Comparison of ENCODE assay signal across 13 cellular contexts in genomic region chr1:161576676-161577075, GRCh38. TPM values are rescaled to one million over a fixed set of nuclear protein-coding genes. Genes with fewer than 3 reads are reported as not detected.
"Had no signal": no experiment of that assay in that cellular context is flagged by ENCODE, and none has a peak within 500 bp of the region (broad histone marks: within the 10 kb centered on the region; RNA-seq: fewer than 3 reads in every experiment).

No MANE protein-coding gene starts in this region.

RNA-seq across cellular contexts. Expression of gene FCGR3A, which starts 27.1 kb away (rescaled TPM):
- total RNA-seq: activated CD4-positive, alpha-beta memory T cell treated with anti-CD3 and anti-CD28 coated beads for 36 hours; activated CD4-positive, alpha-beta T cell treated with anti-CD3 and anti-CD28 coated beads for 36 hours; activated CD4-positive, alpha-beta T cell treated with anti-CD3 and anti-CD28 coated beads, Interleukin-2, amount 10 ng/mL, durations not matched to agents 24 days and 14 days; activated CD8-positive, alpha-beta memory T cell treated with anti-CD3 and anti-CD28 coated beads for 36 hours; activated naive CD8-positive, alpha-beta T cell treated with anti-CD3 and anti-CD28 coated beads for 36 hours; activated T-helper 1 cell treated with anti-CD3 and anti-CD28 coated beads, Interleukin-12 subunit alpha, Interleukin-12 subunit beta, Interleukin-2, Interleukin-4 antibody, amounts not matched to agents 30 ng/mL and 10 ng/mL and 1 ng/mL, durations not matched to agents 14 hours and 24 hours and 36 hours; activated T-helper 2 cell treated with anti-CD3 and anti-CD28 coated beads, Interferon-gamma antibody, Interleukin-2, Interleukin-4, amounts not matched to agents 10 μg/mL and 5 μg/mL and 100 μg/mL, durations not matched to agents 14 hours and 24 hours and 36 hours; chondrocyte; dermis blood vessel endothelial cell; foreskin keratinocyte had no signal
- polyA plus RNA-seq: foreskin keratinocyte had no signal

RNA-seq across cellular contexts. Expression of gene FCGR3B, which starts 54.3 kb away (rescaled TPM):
- total RNA-seq: activated CD4-positive, alpha-beta memory T cell treated with anti-CD3 and anti-CD28 coated beads for 36 hours; activated CD4-positive, alpha-beta T cell treated with anti-CD3 and anti-CD28 coated beads for 36 hours; activated CD4-positive, alpha-beta T cell treated with anti-CD3 and anti-CD28 coated beads, Interleukin-2, amount 10 ng/mL, durations not matched to agents 24 days and 14 days; activated CD8-positive, alpha-beta memory T cell treated with anti-CD3 and anti-CD28 coated beads for 36 hours; activated CD8-positive, alpha-beta T cell treated with anti-CD3 and anti-CD28 coated beads, Interleukin-2, amount 10 ng/mL, durations not matched to agents 7 days and 5 days; activated naive CD4-positive, alpha-beta T cell treated with anti-CD3 and anti-CD28 coated beads for 36 hours; activated naive CD8-positive, alpha-beta T cell treated with anti-CD3 and anti-CD28 coated beads for 36 hours; activated T-helper 1 cell treated with anti-CD3 and anti-CD28 coated beads, Interleukin-12 subunit alpha, Interleukin-12 subunit beta, Interleukin-2, Interleukin-4 antibody, amounts not matched to agents 30 ng/mL and 10 ng/mL and 1 ng/mL, durations not matched to agents 14 hours and 24 hours and 36 hours; activated T-helper 2 cell treated with anti-CD3 and anti-CD28 coated beads, Interferon-gamma antibody, Interleukin-2, Interleukin-4, amounts not matched to agents 10 μg/mL and 5 μg/mL and 100 μg/mL, durations not matched to agents 14 hours and 24 hours and 36 hours; body of pancreas; chondrocyte; dermis blood vessel endothelial cell; foreskin keratinocyte had no signal
- polyA plus RNA-seq: foreskin keratinocyte had no signal
